Comparison of ENCODE assay signal across 15 cellular contexts in genomic region chrX:138519296-138519695, GRCh38.
DNase-seq lines count a peak whose midpoint lies in the region; ATAC-seq and TF ChIP-seq lines count a peak whose summit lies in the region.
"Had no signal": no experiment of that assay in that cellular context is flagged by ENCODE, and none has a peak within 500 bp of the region (broad histone marks: within the 10 kb centered on the region; RNA-seq: fewer than 3 reads in every experiment).

No MANE protein-coding gene starts in this region.

- H3K4me1 Mint-ChIP-seq in endothelial cell (ENCODE audit: unreplicated experiment) (no peaks in the 10 kb centered on the region), nephron progenitor cell (no peaks in the 10 kb centered on the region)
- H3K4me1 Mint-ChIP-seq: activated T-helper 17 cell treated with anti-CD3 and anti-CD28 coated beads, Interleukin-2, amount 50 U/mL, for 72 hours had no signal

- H3K36me3 Mint-ChIP-seq in endothelial cell (ENCODE audit: low read depth, unreplicated experiment) (no peaks in the 10 kb centered on the region), nephron progenitor cell (ENCODE audit: low read depth) (no peaks in the 10 kb centered on the region)

- TF ChIP-seq CTCF in endothelial cell (IDR thresholded peaks at IDR 0.05; ENCODE audit: unreplicated experiment) (no peak), nephron progenitor cell (IDR thresholded peaks at IDR 0.05) (no peak)

- DNase-seq in AG20443 (ENCODE audit: low spot score) (peak; percentile 3), NCI-H1092 (lab: John Stamatoyannopoulos, UW) (peak; percentile 64), endothelial cell (ENCODE audit: low spot score) (peak; percentile 2), nephron progenitor cell (peak; percentile 2), cerebellum (ENCODE audit: low spot score) (no peak)
- DNase-seq: activated CD8-positive, alpha-beta memory T cell treated with anti-CD3 and anti-CD28 coated beads for 24 hours; adrenal gland; AML-193; Calu3; stomach had no signal

- H3K27ac Mint-ChIP-seq in endothelial cell (ENCODE audit: unreplicated experiment) (peak overlapping the region; percentile 82), nephron progenitor cell (no peak overlapping the region)
- H3K27ac Mint-ChIP-seq: activated T-helper 17 cell treated with anti-CD3 and anti-CD28 coated beads, Interleukin-2, amount 50 U/mL, for 72 hours had no signal

- H3K27me3 Mint-ChIP-seq in endothelial cell (ENCODE audit: unreplicated experiment) (no peaks in the 10 kb centered on the region), nephron progenitor cell (ENCODE audit: low read depth, poor library complexity) (no peaks in the 10 kb centered on the region)
- H3K27me3 Mint-ChIP-seq: activated T-helper 17 cell treated with anti-CD3 and anti-CD28 coated beads, Interleukin-2, amount 50 U/mL, for 72 hours had no signal

- no peak for ATAC-seq in activated CD4-positive, CD25-positive, alpha-beta regulatory T cell treated with anti-CD3 and anti-CD28 coated beads, Interleukin-2, amount 50 U/mL, for 24 hours
- ATAC-seq in GM19455 (IDR thresholded peaks at IDR 0.05; ENCODE audit: unreplicated experiment) (no peak), HG03342 (IDR thresholded peaks at IDR 0.05; ENCODE audit: unreplicated experiment) (no peak)
- ATAC-seq: activated T-helper 17 cell treated with anti-CD3 and anti-CD28 coated beads, Interleukin-2, amount 50 U/mL, for 72 hours; Panc1 had no signal

- H3K4me3 Mint-ChIP-seq in endothelial cell (ENCODE audit: unreplicated experiment) (no peak overlapping the region), nephron progenitor cell (no peak overlapping the region)
- H3K4me3 Mint-ChIP-seq: activated T-helper 17 cell treated with anti-CD3 and anti-CD28 coated beads, Interleukin-2, amount 50 U/mL, for 72 hours had no signal

- H3K9me3 Mint-ChIP-seq in endothelial cell (ENCODE audit: unreplicated experiment) (no peaks in the 10 kb centered on the region), nephron progenitor cell (peaks cover 5% of the 10 kb centered on the region)
